8 cellular contexts compared by ENCODE assay signal in the genomic region with DNA sequence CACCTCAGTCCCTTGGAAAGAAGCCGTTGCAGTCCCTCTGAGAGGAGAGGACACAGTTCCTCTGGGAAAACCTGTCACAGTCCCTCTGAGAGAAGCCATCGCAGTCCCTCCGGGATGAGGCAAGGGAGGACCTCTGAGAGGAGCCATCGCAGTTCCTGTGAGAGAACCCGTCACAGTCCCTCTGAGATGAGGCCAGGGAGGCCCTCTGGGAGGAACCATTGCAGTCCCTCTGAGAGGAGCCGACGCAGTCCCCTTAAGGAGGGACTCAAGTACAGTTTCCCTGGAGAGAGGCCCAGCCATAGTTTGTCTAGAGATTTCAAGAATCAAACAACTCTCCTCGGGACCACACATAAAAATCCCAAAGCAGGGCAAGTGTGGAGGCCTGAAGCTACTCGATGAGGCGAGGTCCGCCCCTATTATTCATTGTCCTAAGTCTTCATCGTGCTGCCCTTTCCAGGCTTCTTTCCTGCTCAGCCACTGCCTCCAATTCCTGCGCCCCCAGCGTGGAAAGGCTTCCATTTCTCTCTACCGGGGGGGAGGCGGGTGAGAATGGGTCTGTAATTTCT. TPM values are rescaled to one million over a fixed set of nuclear protein-coding genes. Genes with fewer than 3 reads are reported as not detected.
DNase-seq lines count a peak whose midpoint lies in the region; ATAC-seq, FAIRE-seq and TF ChIP-seq lines count a peak whose summit lies in the region.

No MANE protein-coding gene starts in this region.

- peaks cover 43% of the 10 kb centered on the region for H3K4me1 Mint-ChIP-seq in activated T-cell treated with anti-CD3 and anti-CD28 coated beads, Interleukin-2, amount 50 U/mL, for 4 hours (ENCODE audit: low read depth)

- H2AFZ ChIP-seq in GM12878 (ENCODE audit: control insufficient read depth, low read depth, low read length) = peak overlapping the region; percentile 93

- peaks cover 9% of the 10 kb centered on the region for H3K9me3 Mint-ChIP-seq in activated T-cell treated with anti-CD3 and anti-CD28 coated beads, Interleukin-2, amount 50 U/mL, for 4 hours

- POLR2A ChIA-PET in GM12878 (lab: Charles Lee) = interaction anchor here (0.6 to 1.1 kb wide), 3 partner anchors 47 to 417 kb away, joined by 3 to 6 read pairs (median 4); a partner anchor contains a TSS

- H3K27me3 Mint-ChIP-seq in activated T-cell treated with anti-CD3 and anti-CD28 coated beads, Interleukin-2, amount 50 U/mL, for 4 hours (ENCODE audit: low read depth) = no peaks in the 10 kb centered on the region

- H3K27me3 ChIP-seq in GM12878 (replicated peaks in 1 of 2; ENCODE audit: control insufficient read depth in 2 of 2, insufficient read depth in 2 of 2, low read length in 1 of 2) (no peaks in the 10 kb centered on the region), uterus (no peaks in the 10 kb centered on the region)

- no peaks in the 10 kb centered on the region for H3K36me3 ChIP-seq in GM12878 (ENCODE audit: control insufficient read depth in 2 of 2, insufficient read depth in 2 of 2, low read length in 1 of 2)
- peaks cover 14% of the 10 kb centered on the region for H3K36me3 ChIP-seq in mesodermal cell (ENCODE audit: control insufficient read depth, insufficient read depth, low read length)
- no peaks in the 10 kb centered on the region for H3K36me3 ChIP-seq in uterus

- TF ChIP-seq CTCF in GM12878 (IDR thresholded peaks at IDR 0.05 in 2 of 3, conservative IDR thresholded peaks at IDR 0.05 in 1 of 3; ENCODE audit: control insufficient read depth in 2 of 3, extremely low read depth in 1 of 3, insufficient read depth in 1 of 3, low read depth in 3 of 3, low read length in 3 of 3) (no peak), uterus (IDR thresholded peaks at IDR 0.05) (no peak)

- TSS peak; percentile 86 for BruUV-seq in GM12878 (replicated peaks; lab: Mats Ljungman, UMichigan)

- SMC1A ChIA-PET in GM12878 (lab: Charles Lee; ENCODE audit: uncharacterized antibody, unreplicated experiment) = interaction anchor here (1.3 kb wide), 1 partner anchor 9 kb away, joined by 3 read pairs; no protein-coding TSS in a partner anchor

- H3K27ac ChIP-seq in GM12878 (ENCODE audit: control insufficient read depth, insufficient read depth) = peak overlapping the region; percentile 22
- H3K27ac ChIP-seq in mesodermal cell (ENCODE audit: low read depth, low read length, severe bottlenecking) = peak overlapping the region; percentile 53
- H3K27ac ChIP-seq in uterus = peak overlapping the region; percentile 47 to 74

- no peaks in the 10 kb centered on the region for H4K20me1 ChIP-seq in GM12878 (ENCODE audit: control insufficient read depth, insufficient read depth)

- RAD21 ChIA-PET in GM12878 (lab: Charles Lee; ENCODE audit: unreplicated experiment) = interaction anchor here (1.1 kb wide), 1 partner anchor 46 kb away, joined by 4 read pairs; a partner anchor contains a TSS

- no peak for ATAC-seq in activated T-cell treated with anti-CD3 and anti-CD28 coated beads, Interleukin-2, amount 50 U/mL, for 4 hours
- ATAC-seq in GM12878 = no peak
- no peak for ATAC-seq in HG03097 (IDR thresholded peaks at IDR 0.05; ENCODE audit: low FRiP score, unreplicated experiment)

- TF ChIP-seq POLR2A in GM12878 (IDR thresholded peaks at IDR 0.05; ENCODE audit: low read depth, low read length) (no peak), uterus (IDR thresholded peaks at IDR 0.05) (no peak)

- peak overlapping the region; percentile 68 for H3K4me2 ChIP-seq in GM12878 (ENCODE audit: control insufficient read depth, insufficient read depth)

- TF ChIP-seq EP300 in GM12878 (IDR thresholded peaks at IDR 0.05; ENCODE audit: borderline replicate concordance in 1 of 2, control insufficient read depth in 1 of 2, low read depth in 2 of 2, low read length in 2 of 2) = no peak

- H3K79me2 ChIP-seq in GM12878 (ENCODE audit: control insufficient read depth, insufficient read depth, low read length) = peaks cover 43% of the 10 kb centered on the region

- intact Hi-C loops in GM12878 (cut with micrococcal nuclease; ENCODE audit: unreplicated experiment) (loop anchor here (5.0 to 10.0 kb wide), 2 partner anchors 45 to 177 kb away; a partner anchor contains a TSS), uterus (cut with DNase I; ENCODE audit: low total_unique reads) (no loop called here)

- H3K9ac ChIP-seq in GM12878 (ENCODE audit: control insufficient read depth, insufficient read depth, low read length) = peak overlapping the region; percentile 53; the same call in 1 of the 2 replicates

- H3K4me3 ChIP-seq in GM12878 (peak overlapping the region; percentile 98; the same call in 1 of the 2 replicates), mesodermal cell (ENCODE audit: extremely low read depth, insufficient read depth, low read length, poor library complexity, severe bottlenecking) (peak overlapping the region; percentile 86), uterus (peak overlapping the region; percentile 52 to 68)

- peaks cover 19% of the 10 kb centered on the region for H3K36me3 Mint-ChIP-seq in activated T-cell treated with anti-CD3 and anti-CD28 coated beads, Interleukin-2, amount 50 U/mL, for 4 hours (ENCODE audit: insufficient read depth)

- whole genome bisulfite sequencing in GM12878 (ENCODE audit: insufficient coverage, insufficient replicate concordance, low lambda C conversion rate, missing lambda C conversion rate) = 97% methylated on average over 16 of the region's 16 CpGs
- 89 to 93% methylated on average over 14 to 15 of the region's 16 CpGs for WGBS in mesodermal cell (ENCODE audit: insufficient coverage in 2 of 2), 2 experiments

- in situ Hi-C loops in GM12878 (cut with MboI) = no loop called here

- H3K9me3 ChIP-seq in GM12878 (replicated peaks; ENCODE audit: control insufficient read depth, insufficient read depth, low read length) (peaks cover 2% of the 10 kb centered on the region; the same call in 2 of the 3 replicates), mesodermal cell (ENCODE audit: control insufficient read depth, low read length) (peaks cover 6% of the 10 kb centered on the region), uterus (peaks cover 0 to 9% of the 10 kb centered on the region in 2 donors)

- no peak for TF ChIP-seq RAD21 in GM12878 (IDR thresholded peaks at IDR 0.05; ENCODE audit: insufficient read depth, low read depth, low read length)

- CTCF ChIA-PET in GM12878 (lab: Yijun Ruan, JAX) = interaction anchor here (0.7 kb wide), 1 partner anchor 100 kb away, joined by 4 read pairs; no protein-coding TSS in a partner anchor

- no peak for FAIRE-seq in GM12878 (lab: Jason Lieb, UNC)

- DNase-seq in activated T-cell treated with anti-CD3 and anti-CD28 coated beads, Interleukin-2, amount 50 U/mL, for 4 hours = no peak
- DNase-seq in activated T-cell treated with anti-CD3 and anti-CD28 coated beads, Interleukin-2, amount 50 U/mL, for 1 hour = no peak
- DNase-seq in GM12878 (ENCODE audit: low read depth, low spot score) (no peak), uterus (peak in 1 of 2 donors; percentile 15), NCI-H524 treated with DMSO at 0.1 percent for 48 hours (lab: John Stamatoyannopoulos, UW) (no peak), DMS 273 treated with DMSO at 0.1 percent for 48 hours (lab: John Stamatoyannopoulos, UW) (no peak)

- H3K4me1 ChIP-seq in GM12878 (ENCODE audit: control insufficient read depth, insufficient read depth, low read length) (0 out of 2 replicates have a peak, but pooled peaks cover 3% of the 10 kb centered on the region), mesodermal cell (ENCODE audit: control insufficient read depth, insufficient read depth, low read length, poor library complexity, severe bottlenecking) (no peaks in the 10 kb centered on the region), uterus (peaks cover 10 to 11% of the 10 kb centered on the region in 2 donors)

- peak overlapping the region; percentile 90 for H3K4me3 Mint-ChIP-seq in activated T-cell treated with anti-CD3 and anti-CD28 coated beads, Interleukin-2, amount 50 U/mL, for 4 hours

RNA-seq across cellular contexts. Expression of a gene that starts 0.6 kb away (rescaled TPM):
- total RNA-seq in activated T-cell treated with anti-CD3 and anti-CD28 coated beads, Interleukin-2, amount 50 U/mL, for 4 hours = 10 to 100 TPM; 13.6 to 16.6 (median 16.4) TPM
- total RNA-seq in GM12878 (2013; cell fraction: nucleolus; rRNA removed) = 171 and 172 TPM in 2 replicates
- total RNA-seq in GM12878 (2014; rRNA removed) = 24.6 and 32.2 TPM in 2 replicates
- 30.8 and 33.4 TPM in 2 replicates for total RNA-seq in GM12878 (2014; rRNA removed; fragmentation: Illumina TruSeq; extraction: Trizol)
- total RNA-seq in GM12878 (2021) = 28.9 and 31.7 TPM in 2 replicates
- polyA plus RNA-seq in GM12878 (2011; ENCODE audit: low read depth) = 14.6 TPM
- polyA plus RNA-seq in GM12878 (2011; rRNA removed) = 61.9 and 83.4 TPM in 2 replicates
- 34.9 and 53.0 TPM in 2 replicates for polyA plus RNA-seq in GM12878 (2011; cell fraction: cytosol; rRNA removed)
- 91.1 and 106 TPM in 2 replicates for polyA plus RNA-seq in GM12878 (2011; cell fraction: nucleus; rRNA removed)
- polyA plus RNA-seq in GM12878 (2012) = 16.7 and 19.8 TPM in 2 replicates
- 50.3 and 78.6 TPM in 2 replicates for polyA plus RNA-seq in GM12878 (2014; fragmentation: Illumina TruSeq; extraction: Trizol)
- polyA plus RNA-seq in GM12878 (2014; fragmentation: Nextera tagmentation; extraction: Ambion mirVana) = 10 to 100 TPM; 14.1 to 21.2 TPM
- polyA plus RNA-seq in GM12878 (2014; rRNA removed) = 29.8 and 32.5 TPM in 2 replicates
- polyA plus RNA-seq in GM12878 (2016; fragmentation: Nextera tagmentation; extraction: Ambion mirVana) = 10 to 100 TPM; 29.3 to 31.6 TPM
- 41.3 and 45.0 TPM in 2 replicates for polyA minus RNA-seq in GM12878 (2011; rRNA and poly(A)+ RNA removed)
- 8.3 and 11.2 TPM in 2 replicates for polyA minus RNA-seq in GM12878 (2011; cell fraction: cytosol; rRNA and poly(A)+ RNA removed)
- polyA minus RNA-seq in GM12878 (2011; cell fraction: nucleus; rRNA and poly(A)+ RNA removed) = 25.6 and 30.3 TPM in 2 replicates
- polyA plus RNA-seq in mesodermal cell (2013, experiment 1 of 2) = 21.9 TPM
- 27.4 TPM for polyA plus RNA-seq in mesodermal cell (2013, experiment 2 of 2)
- 10 to 100 TPM; 17.9 to 82.9 (median 42.6) TPM for total RNA-seq in uterus

RNA-seq across cellular contexts. Expression of a gene that starts 46.6 kb away (rescaled TPM):
- total RNA-seq in activated T-cell treated with anti-CD3 and anti-CD28 coated beads, Interleukin-2, amount 50 U/mL, for 4 hours = under 1 TPM; 0.11 to 0.27 (median 0.25) TPM
- 1.6 and 2.8 TPM in 2 replicates for total RNA-seq in GM12878 (2013; cell fraction: nucleolus; rRNA removed)
- total RNA-seq in GM12878 (2014; rRNA removed) (0.34 and 1.0 TPM in 2 replicates), GM12878 (2014; rRNA removed; fragmentation: Illumina TruSeq; extraction: Trizol) (0.67 and 0.97 TPM in 2 replicates), GM12878 (2021) (0.49 and 0.53 TPM in 2 replicates), uterus (10 to 100 TPM in 1 of 4 donors, 1 to 10 TPM in 3; 3.5 to 12.3 (median 7.3) TPM)
- 0.54 TPM for polyA plus RNA-seq in GM12878 (2011; ENCODE audit: low read depth)
- polyA plus RNA-seq in GM12878 (2011; rRNA removed) (1.2 and 2.0 TPM in 2 replicates), GM12878 (2014; fragmentation: Illumina TruSeq; extraction: Trizol) (0.97 and 1.3 TPM in 2 replicates), GM12878 (2014; fragmentation: Nextera tagmentation; extraction: Ambion mirVana) (under 1 TPM; 0.37 to 0.38 TPM), GM12878 (2014; rRNA removed) (0.48 and 0.85 TPM in 2 replicates), GM12878 (2016; fragmentation: Nextera tagmentation; extraction: Ambion mirVana) (under 1 TPM; 0.59 to 0.84 TPM)
- polyA plus RNA-seq in GM12878 (2011; cell fraction: cytosol; rRNA removed) = 0.31 and 0.37 TPM in 2 replicates
- 1.3 and 1.5 TPM in 2 replicates for polyA plus RNA-seq in GM12878 (2011; cell fraction: nucleus; rRNA removed)
- polyA plus RNA-seq in GM12878 (2012) = 0.66 and 1.5 TPM in 2 replicates
- 0.82 and 1.0 TPM in 2 replicates for polyA minus RNA-seq in GM12878 (2011; rRNA and poly(A)+ RNA removed)
- polyA minus RNA-seq in GM12878 (2011; cell fraction: cytosol; rRNA and poly(A)+ RNA removed) = 0.94 TPM in 1 of 2 replicates, not detected in the other
- 1.1 and 2.6 TPM in 2 replicates for polyA minus RNA-seq in GM12878 (2011; cell fraction: nucleus; rRNA and poly(A)+ RNA removed)
- 3.1 TPM for polyA plus RNA-seq in mesodermal cell (2013, experiment 1 of 2)
- polyA plus RNA-seq in mesodermal cell (2013, experiment 2 of 2) = 3.5 TPM

RNA-seq across cellular contexts. Expression of a gene that starts 46.6 kb away (rescaled TPM):
- 10 to 100 TPM; 66.5 to 76.6 (median 69.4) TPM for total RNA-seq in activated T-cell treated with anti-CD3 and anti-CD28 coated beads, Interleukin-2, amount 50 U/mL, for 4 hours
- total RNA-seq in GM12878 (2013; cell fraction: nucleolus; rRNA removed) = 21.0 and 21.7 TPM in 2 replicates
- 36.9 and 39.3 TPM in 2 replicates for total RNA-seq in GM12878 (2014; rRNA removed)
- total RNA-seq in GM12878 (2014; rRNA removed; fragmentation: Illumina TruSeq; extraction: Trizol) = 39.0 and 39.8 TPM in 2 replicates
- 32.1 and 38.8 TPM in 2 replicates for total RNA-seq in GM12878 (2021)
- polyA plus RNA-seq in GM12878 (2011; ENCODE audit: low read depth) = 32.6 TPM
- 71.6 and 80.2 TPM in 2 replicates for polyA plus RNA-seq in GM12878 (2011; rRNA removed)
- polyA plus RNA-seq in GM12878 (2011; cell fraction: cytosol; rRNA removed) = 37.7 and 40.9 TPM in 2 replicates
- polyA plus RNA-seq in GM12878 (2011; cell fraction: nucleus; rRNA removed) = 27.2 and 29.9 TPM in 2 replicates
- polyA plus RNA-seq in GM12878 (2012) = 33.0 and 33.1 TPM in 2 replicates
- 55.3 and 62.2 TPM in 2 replicates for polyA plus RNA-seq in GM12878 (2014; fragmentation: Illumina TruSeq; extraction: Trizol)
- polyA plus RNA-seq in GM12878 (2014; fragmentation: Nextera tagmentation; extraction: Ambion mirVana) = 100 to 1,000 TPM in 1 of 2 experiments, 10 to 100 TPM in 1; 89.5 to 108 TPM
- 36.3 and 41.0 TPM in 2 replicates for polyA plus RNA-seq in GM12878 (2014; rRNA removed)
- 10 to 100 TPM; 65.4 to 69.4 TPM for polyA plus RNA-seq in GM12878 (2016; fragmentation: Nextera tagmentation; extraction: Ambion mirVana)
- polyA minus RNA-seq in GM12878 (2011; rRNA and poly(A)+ RNA removed) = 43.0 and 56.9 TPM in 2 replicates
- polyA minus RNA-seq in GM12878 (2011; cell fraction: cytosol; rRNA and poly(A)+ RNA removed) = 19.2 and 21.0 TPM in 2 replicates
- polyA minus RNA-seq in GM12878 (2011; cell fraction: nucleus; rRNA and poly(A)+ RNA removed) = 22.2 and 32.7 TPM in 2 replicates
- polyA plus RNA-seq in mesodermal cell (2013, experiment 1 of 2) = 50.9 TPM
- 53.0 TPM for polyA plus RNA-seq in mesodermal cell (2013, experiment 2 of 2)
- 10 to 100 TPM; 13.3 to 38.6 (median 19.7) TPM for total RNA-seq in uterus
